ENCODE assay signal across 25 cellular contexts in the genomic region with DNA sequence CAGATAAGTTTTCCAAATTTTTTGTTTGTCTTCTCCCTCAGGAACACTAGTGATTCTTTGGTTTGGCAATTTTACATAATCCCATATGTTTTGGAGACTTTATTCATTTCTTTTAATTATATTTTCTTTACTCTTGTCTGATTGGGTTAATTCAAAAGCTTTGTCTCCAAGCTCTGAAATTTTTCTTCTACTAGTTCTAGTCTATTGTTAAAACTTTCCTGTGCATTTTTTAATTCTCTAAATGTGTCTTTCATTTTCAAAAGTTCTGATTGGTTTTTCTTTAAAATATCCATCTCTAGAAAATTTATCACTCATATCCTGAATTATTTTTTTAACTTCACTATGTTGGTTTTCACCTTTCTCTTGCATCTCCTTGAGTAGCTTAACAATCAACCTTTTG.
"Had no signal": no experiment of that assay in that cellular context is flagged by ENCODE, and none has a peak within 500 bp of the region (broad histone marks: within the 10 kb centered on the region; RNA-seq: fewer than 3 reads in every experiment).

No MANE protein-coding gene starts in this region.

- ATAC-seq: esophagus mucosa, foreskin keratinocyte, gastroesophageal sphincter, heart left ventricle, left cardiac atrium, left lung, left ventricle myocardium superior, lower lobe of right lung, mucosa of descending colon had no signal

- H2AFZ ChIP-seq: hepatocyte had no signal

- H3K4me1 ChIP-seq: foreskin keratinocyte, gastroesophageal sphincter, heart left ventricle, left lung, lower lobe of right lung had no signal

- DNase-seq: dermis blood vessel endothelial cell; dorsolateral prefrontal cortex; effector CD4-positive, alpha-beta T cell; effector memory CD4-positive, alpha-beta T cell; erythroblast; foreskin keratinocyte; heart left ventricle; hypothalamus; immature natural killer cell; left cardiac atrium; left lung; left ventricle myocardium superior; lower lobe of right lung; mesenchymal stem cell; mucosa of descending colon; naive B cell had no signal

- H3K27me3 ChIP-seq: dorsolateral prefrontal cortex, foreskin keratinocyte, gastroesophageal sphincter, heart left ventricle, hepatocyte, left lung had no signal

- H3K36me3 ChIP-seq: left lung, lower lobe of right lung had no signal

- H3K4me3 ChIP-seq: coronary artery, dorsolateral prefrontal cortex, gastroesophageal sphincter, heart left ventricle, hepatocyte, left lung, lower lobe of right lung, mucosa of descending colon had no signal

- H3K27ac ChIP-seq: coronary artery, dorsolateral prefrontal cortex, epithelial cell of prostate, foreskin keratinocyte, gastroesophageal sphincter, heart left ventricle, hepatocyte, left lung, lower lobe of right lung had no signal

- FAIRE-seq: colon, endometrium, frontal cortex, keratinocyte had no signal

- H3K4me2 ChIP-seq: hepatocyte had no signal
